Comparison of ENCODE assay signal across 8 cellular contexts in the genomic region with DNA sequence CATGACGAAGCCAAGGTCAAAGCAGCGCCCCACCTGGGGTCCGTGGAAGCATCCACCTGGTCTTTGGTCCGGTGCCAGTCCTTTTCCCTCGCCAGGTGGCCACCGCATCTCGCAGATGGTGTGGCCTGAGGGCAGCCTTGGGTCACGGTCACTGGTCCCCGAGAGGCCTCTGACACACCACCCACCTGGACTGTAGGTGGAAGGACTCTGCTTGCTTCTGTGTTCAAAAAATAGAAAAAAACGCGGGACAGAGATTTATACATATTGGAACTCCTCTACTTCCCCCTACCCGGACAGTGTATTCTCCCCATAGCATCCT. TPM values are rescaled to one million over a fixed set of nuclear protein-coding genes. Genes with fewer than 3 reads are reported as not detected.
DNase-seq lines count a peak whose midpoint lies in the region; ATAC-seq and TF ChIP-seq lines count a peak whose summit lies in the region.

No MANE protein-coding gene starts in this region.

- peak overlapping the region; percentile 10 for H3K9ac ChIP-seq in neuronal stem cell (ENCODE audit: low read depth, low read length, poor library complexity)

- CTCF ChIA-PET in activated CD4-positive, alpha-beta T cell treated with anti-CD3 and anti-CD28 coated beads, Interleukin-2, amount 10 ng/mL, durations not matched to agents 7 days and 5 days (lab: Charles Lee) = interaction anchor here (0.6 to 2.8 kb wide), 4 partner anchors 9 to 161 kb away, joined by 3 to 12 read pairs (median 6); no protein-coding TSS in a partner anchor

- no peaks in the 10 kb centered on the region for H3K36me3 ChIP-seq in neuronal stem cell (replicated peaks in 1 of 2; ENCODE audit: control insufficient read depth in 2 of 2, insufficient read depth in 2 of 2, low read length in 2 of 2)

- peak overlapping the region; percentile 90 for H3K18ac ChIP-seq in neuronal stem cell (ENCODE audit: low read length)

- no peak overlapping the region for H4K8ac ChIP-seq in neuronal stem cell (ENCODE audit: low read depth, low read length)

- H2BK5ac ChIP-seq in neuronal stem cell (ENCODE audit: low read length) = no peak overlapping the region

- H3K14ac ChIP-seq in neuronal stem cell (ENCODE audit: low read length) = no peak overlapping the region

- peaks cover 0 to 7% (median 4%) of the 10 kb centered on the region in 3 experiments for H3K27me3 ChIP-seq in neuronal stem cell (ENCODE audit: control insufficient read depth in 3 of 3, insufficient read depth in 3 of 3, low read depth in 1 of 3, low read length in 3 of 3)

- no peaks in the 10 kb centered on the region for H3K79me1 ChIP-seq in neuronal stem cell (ENCODE audit: low read depth, low read length)

- H2BK15ac ChIP-seq in neuronal stem cell (ENCODE audit: low read length) = no peak overlapping the region

- peak overlapping the region; percentile 97 for H3K4me3 Mint-ChIP-seq in activated CD4-positive, alpha-beta T cell treated with anti-CD3 and anti-CD28 coated beads, Interleukin-2, amount 10 ng/mL, durations not matched to agents 7 days and 5 days

- peaks cover 2% of the 10 kb centered on the region for H3K9me3 Mint-ChIP-seq in activated CD4-positive, alpha-beta T cell treated with anti-CD3 and anti-CD28 coated beads, Interleukin-2, amount 10 ng/mL, durations not matched to agents 7 days and 5 days

- peak; percentile 10 for ATAC-seq in HG03520 (IDR thresholded peaks at IDR 0.05; ENCODE audit: unreplicated experiment)

- H3K4ac ChIP-seq in neuronal stem cell (ENCODE audit: low read length) = no peak overlapping the region

- H4K91ac ChIP-seq in neuronal stem cell (ENCODE audit: low read depth, low read length, poor library complexity) = no peak overlapping the region

- peaks cover 63% of the 10 kb centered on the region for H3K4me1 Mint-ChIP-seq in activated CD4-positive, alpha-beta T cell treated with anti-CD3 and anti-CD28 coated beads, Interleukin-2, amount 10 ng/mL, durations not matched to agents 7 days and 5 days

- H2AK5ac ChIP-seq in neuronal stem cell (ENCODE audit: low read depth, low read length) = no peak overlapping the region

- POLR2A ChIA-PET in activated CD4-positive, alpha-beta T cell treated with anti-CD3 and anti-CD28 coated beads, Interleukin-2, amount 10 ng/mL, durations not matched to agents 7 days and 5 days (lab: Charles Lee) = no interaction called here

- H3K4me3 ChIP-seq in choroid plexus epithelial cell (ENCODE audit: low read depth, low read length) (peak overlapping the region; percentile 89), neuronal stem cell (ENCODE audit: low read length in 2 of 2) (peak overlapping the region; percentile 45 to 93)

- TF ChIP-seq CTCF in choroid plexus epithelial cell (conservative IDR thresholded peaks at IDR 0.05; ENCODE audit: low read depth, low read length) = peak; percentile 14

- H3K27ac Mint-ChIP-seq in activated CD4-positive, alpha-beta T cell treated with anti-CD3 and anti-CD28 coated beads, Interleukin-2, amount 10 ng/mL, durations not matched to agents 7 days and 5 days = peak overlapping the region; percentile 97

- WGBS in neuronal stem cell (ENCODE audit: extremely low coverage in 2 of 2, insufficient read length in 2 of 2, insufficient replicate concordance in 1 of 2), 2 donors = no CpG with 5 or more reads among the region's 12 CpGs

- no peaks in the 10 kb centered on the region for H3K9me3 ChIP-seq in neuronal stem cell (replicated peaks in 1 of 2; ENCODE audit: control insufficient read depth in 2 of 2, insufficient read depth in 1 of 2, low read depth in 1 of 2, low read length in 2 of 2)

- DNase-seq in activated CD4-positive, alpha-beta T cell treated with anti-CD3 and anti-CD28 coated beads, Interleukin-2, amount 10 ng/mL, durations not matched to agents 7 days and 5 days = no peak
- no peak for DNase-seq in activated CD4-positive, alpha-beta T cell treated with anti-CD3 and anti-CD28 coated beads for 48 hours
- no peak for DNase-seq in choroid plexus epithelial cell (ENCODE audit: low read depth)
- DNase-seq in neuronal stem cell (ENCODE audit: low spot score) = no peak
- DNase-seq in 8988T = no peak
- DNase-seq in NCI-H1105 (lab: John Stamatoyannopoulos, UW) = no peak
- no peak for DNase-seq in stimulated activated CD4-positive, alpha-beta T cell treated with anti-CD3 and anti-CD28 coated beads, Interleukin-4, amount 100 ng/mL, for 4 hours

- H2BK120ac ChIP-seq in neuronal stem cell (ENCODE audit: low read depth, low read length) = no peak overlapping the region

- H3K27ac ChIP-seq in neuronal stem cell (replicated peaks; ENCODE audit: low read length) = no peak overlapping the region

- H3K23ac ChIP-seq in neuronal stem cell (ENCODE audit: low read depth, low read length, poor library complexity) = peak overlapping the region; percentile 81

- H3K36me3 Mint-ChIP-seq in activated CD4-positive, alpha-beta T cell treated with anti-CD3 and anti-CD28 coated beads, Interleukin-2, amount 10 ng/mL, durations not matched to agents 7 days and 5 days (ENCODE audit: low read depth) = peaks cover 20% of the 10 kb centered on the region

- no peaks in the 10 kb centered on the region for H3K27me3 Mint-ChIP-seq in activated CD4-positive, alpha-beta T cell treated with anti-CD3 and anti-CD28 coated beads, Interleukin-2, amount 10 ng/mL, durations not matched to agents 7 days and 5 days

- H2AFZ ChIP-seq in neuronal stem cell (ENCODE audit: low read length) = peak overlapping the region; percentile 100

- peaks cover 4 to 7% of the 10 kb centered on the region in 2 donors for H3K4me1 ChIP-seq in neuronal stem cell (ENCODE audit: control insufficient read depth in 2 of 2, insufficient read depth in 1 of 2, low read depth in 1 of 2, low read length in 2 of 2)

- H3K4me2 ChIP-seq in neuronal stem cell (ENCODE audit: insufficient read depth, low read length, poor library complexity, severe bottlenecking) = peak overlapping the region; percentile 65

- no peak overlapping the region for H2BK12ac ChIP-seq in neuronal stem cell (ENCODE audit: low read length)

RNA-seq across cellular contexts. Expression of a gene that starts 0.5 kb away (rescaled TPM):
- 10 to 100 TPM; 25.5 to 27.0 TPM for total RNA-seq in activated CD4-positive, alpha-beta T cell treated with anti-CD3 and anti-CD28 coated beads, Interleukin-2, amount 10 ng/mL, durations not matched to agents 7 days and 5 days
- polyA plus RNA-seq in neuronal stem cell (2013, experiment 1 of 2) = 2.0 TPM
- 1.7 TPM for polyA plus RNA-seq in neuronal stem cell (2013, experiment 2 of 2)
